Comparison of ENCODE assay signal across 8 cellular contexts in the genomic region with DNA sequence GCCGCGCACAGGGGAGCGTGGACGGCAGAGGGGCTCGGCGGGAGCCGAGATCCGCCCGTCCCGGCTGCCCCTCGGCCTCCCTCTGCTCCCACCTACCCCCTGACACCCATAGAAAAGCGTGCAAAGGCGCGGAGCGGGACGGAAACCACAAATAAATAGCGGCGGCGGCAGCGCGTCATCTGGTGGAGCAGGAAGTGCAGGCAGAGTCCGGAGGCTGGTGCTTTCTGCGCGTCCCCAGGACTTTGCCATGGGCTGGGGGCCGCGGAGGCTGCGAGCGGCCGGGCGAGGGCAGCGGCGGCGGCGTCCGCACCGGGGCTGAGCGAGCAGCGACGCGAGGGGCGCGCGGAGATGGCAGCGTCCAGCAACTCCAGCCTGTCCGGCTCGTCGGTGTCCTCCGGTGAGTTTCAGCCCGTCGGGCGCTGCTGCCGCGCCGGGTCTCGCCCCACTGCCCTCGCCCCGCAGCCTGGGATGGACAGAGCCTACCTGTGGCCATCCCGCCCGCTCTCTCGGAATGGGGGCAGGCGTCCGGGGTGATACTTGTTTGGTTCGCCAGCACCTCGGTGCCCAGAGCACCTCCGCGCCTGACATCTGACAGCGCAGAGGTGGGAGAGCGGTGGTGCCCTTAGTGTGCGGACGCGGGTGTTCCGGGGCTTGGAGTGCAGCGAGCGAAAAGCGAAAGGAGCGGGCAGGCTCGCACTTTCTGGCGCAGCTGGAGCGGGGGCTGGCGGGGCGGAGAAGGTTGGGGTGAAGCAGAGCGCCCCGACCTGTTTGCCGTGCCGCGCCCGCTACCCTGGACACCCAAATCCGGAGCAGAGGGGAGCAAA. TPM values are rescaled to one million over a fixed set of nuclear protein-coding genes. Genes with fewer than 3 reads are reported as not detected.
DNase-seq lines count a peak whose midpoint lies in the region; ATAC-seq, FAIRE-seq and TF ChIP-seq lines count a peak whose summit lies in the region.

CHN2 (plus strand) TSS at position 182 of the 824 bp plus-strand sequence.

- DNase-seq in A549 (ENCODE audit: low read depth in 1 of 2, low spot score in 1 of 2) (peak in 1 of 2 experiments; percentile 19), NCI-H2227 treated with DMSO at 0.1 percent for 48 hours (lab: John Stamatoyannopoulos, UW) (peak; percentile 40), endothelial cell of umbilical vein (ENCODE audit: low read depth, low spot score) (peak; percentile 42)
- DNase-seq in activated CD8-positive, alpha-beta memory T cell treated with anti-CD3 and anti-CD28 coated beads, Interleukin-2, amount 50 U/mL, for 4 hours, result peak; percentile 58
- peak; percentile 42 to 72 for DNase-seq in stimulated activated effector memory CD8-positive, alpha-beta T cell treated with anti-CD3 and anti-CD28 coated beads, Interleukin-12 subunit alpha, Interleukin-12 subunit beta, amount 100 ng/mL, for 72 hours (ENCODE audit: low spot score in 2 of 2)

- H3K27ac ChIP-seq in A549, result peak within 1 kb of the TSS in 1 of 2 experiments; percentile 50; a peak in 3 of 6 replicates
- no peak within 1 kb of the TSS for H3K27ac ChIP-seq in endothelial cell of umbilical vein (ENCODE audit: insufficient read depth, low read depth, low read length)

- H3K9me1 ChIP-seq in endothelial cell of umbilical vein (replicated peaks; ENCODE audit: control insufficient read depth, extremely low read depth, insufficient read depth, low read length), result no peaks in the 10 kb centered on the region

- H3K36me3 ChIP-seq in endothelial cell of umbilical vein (ENCODE audit: control insufficient read depth in 2 of 2, extremely low read depth in 1 of 2, insufficient read depth in 2 of 2, low read length in 2 of 2), result no peaks in the 10 kb centered on the region

- TF ChIP-seq RAD21 in A549 (conservative IDR thresholded peaks at IDR 0.05 in 1 of 2, IDR thresholded peaks at IDR 0.05 in 1 of 2), result no peak

- H3K4me3 ChIP-seq in A549 (peak within 1 kb of the TSS; percentile 55), endothelial cell of umbilical vein (replicated peaks in 1 of 3; ENCODE audit: insufficient read depth in 1 of 3, low read depth in 1 of 3, low read length in 3 of 3) (peak within 1 kb of the TSS; percentile 72 to 88 (median 74)), mononuclear cell (ENCODE audit: low read length) (peak within 1 kb of the TSS; percentile 54)

- ATAC-seq in A549 (peak; percentile 71 to 77), GM19372 (IDR thresholded peaks at IDR 0.05; ENCODE audit: low read depth, unreplicated experiment) (peak; percentile 64), HG02623 (IDR thresholded peaks at IDR 0.05; ENCODE audit: unreplicated experiment) (no peak)
- peak; percentile 81 for ATAC-seq in stimulated activated effector memory CD8-positive, alpha-beta T cell treated with anti-CD3 and anti-CD28 coated beads, Interleukin-12 subunit alpha, Interleukin-12 subunit beta, amount 100 ng/mL, for 72 hours

- dilution Hi-C loops in endothelial cell of umbilical vein (cut with MboI; ENCODE audit: extremely low pct_ligation_motif_present, low sequenced_read_pairs), result no loop called here

- H2AFZ ChIP-seq in endothelial cell of umbilical vein (ENCODE audit: low read depth, low read length), result peak within 1 kb of the TSS; percentile 76

- peak within 1 kb of the TSS; percentile 90 for H3K4me3 Mint-ChIP-seq in stimulated activated effector memory CD8-positive, alpha-beta T cell treated with anti-CD3 and anti-CD28 coated beads, Interleukin-12 subunit alpha, Interleukin-12 subunit beta, amount 100 ng/mL, for 72 hours

- POLR2A ChIA-PET in A549 (lab: Yijun Ruan, JAX) (no interaction called here), endothelial cell of umbilical vein (lab: Charles Lee) (interaction anchor here (0.7 kb wide), 1 partner anchor 16 kb away, joined by 3 read pairs; no protein-coding TSS in a partner anchor)

- CTCF ChIA-PET in A549 (lab: Yijun Ruan, JAX), result interaction anchor here (1.1 to 1.8 kb wide), 2 partner anchors 10 to 214 kb away, joined by 5 to 6 read pairs; no protein-coding TSS in a partner anchor
- CTCF ChIA-PET in endothelial cell of umbilical vein (lab: Charles Lee), result interaction anchor here (0.6 to 2.4 kb wide), 7 partner anchors 61 to 273 kb away, joined by 3 to 8 read pairs (median 4); no protein-coding TSS in a partner anchor

- peak within 1 kb of the TSS; percentile 49 for H3K9ac ChIP-seq in endothelial cell of umbilical vein (replicated peaks; ENCODE audit: extremely low read depth, insufficient read depth, low read length)

- TF ChIP-seq POLR2A in A549 (IDR thresholded peaks at IDR 0.05; ENCODE audit: low read length) (no peak), endothelial cell of umbilical vein (IDR thresholded peaks at IDR 0.05; ENCODE audit: low read depth, low read length) (no peak)

- H3K4me2 ChIP-seq in A549 (peak within 1 kb of the TSS; percentile 96), endothelial cell of umbilical vein (ENCODE audit: insufficient read depth, low read length) (peak within 1 kb of the TSS; percentile 87)

- TF ChIP-seq EP300 in A549 (IDR thresholded peaks at IDR 0.05), result no peak

- no peaks in the 10 kb centered on the region for H3K36me3 Mint-ChIP-seq in stimulated activated effector memory CD8-positive, alpha-beta T cell treated with anti-CD3 and anti-CD28 coated beads, Interleukin-12 subunit alpha, Interleukin-12 subunit beta, amount 100 ng/mL, for 72 hours

- FAIRE-seq in A549 (lab: Jason Lieb, UNC), result no peak
- peak; percentile 40 for FAIRE-seq in endothelial cell of umbilical vein (lab: Jason Lieb, UNC)

- TF ChIP-seq CTCF in A549 (IDR thresholded peaks at IDR 0.05) (no peak), endothelial cell of umbilical vein (IDR thresholded peaks at IDR 0.05; ENCODE audit: extremely low read depth in 1 of 2, insufficient read depth in 1 of 2, low read depth in 1 of 2, low read length in 2 of 2) (no peak)

- no TSS peak for BruUV-seq in endothelial cell of umbilical vein (replicated peaks; lab: Mats Ljungman, UMichigan)

- H3K79me2 ChIP-seq in endothelial cell of umbilical vein (ENCODE audit: control insufficient read depth, insufficient read depth, low read length), result no peaks in the 10 kb centered on the region

- peaks cover 31% of the 10 kb centered on the region for H3K4me1 Mint-ChIP-seq in stimulated activated effector memory CD8-positive, alpha-beta T cell treated with anti-CD3 and anti-CD28 coated beads, Interleukin-12 subunit alpha, Interleukin-12 subunit beta, amount 100 ng/mL, for 72 hours

- no peaks in the 10 kb centered on the region; the same call in 2 of the 3 replicates for H3K4me1 ChIP-seq in A549
- H3K4me1 ChIP-seq in endothelial cell of umbilical vein (ENCODE audit: control insufficient read depth, extremely low read depth, insufficient read depth, low read length), result peaks cover 8% of the 10 kb centered on the region
- peaks cover 31% of the 10 kb centered on the region for H3K4me1 ChIP-seq in mononuclear cell (ENCODE audit: insufficient read depth, low read length)

- H3K27me3 ChIP-seq in endothelial cell of umbilical vein (ENCODE audit: control insufficient read depth in 2 of 2, insufficient read depth in 2 of 2, low read length in 2 of 2) (peaks cover 18 to 33% of the 10 kb centered on the region in 2 experiments), mononuclear cell (ENCODE audit: insufficient read depth, low read length) (peaks cover 18% of the 10 kb centered on the region)

- intact Hi-C loops in endothelial cell of umbilical vein (cut with micrococcal nuclease), result loop anchor here (1.0 to 2.0 kb wide), 4 partner anchors 70 to 268 kb away; no protein-coding TSS in a partner anchor

- H3K9me3 ChIP-seq in A549 (no peaks in the 10 kb centered on the region), endothelial cell of umbilical vein (replicated peaks; ENCODE audit: control insufficient read depth, insufficient read depth, low read length) (no peaks in the 10 kb centered on the region), mononuclear cell (ENCODE audit: low read depth, low read length) (no peaks in the 10 kb centered on the region)

- WGBS in A549 (ENCODE audit: missing lambda C conversion rate), result 3% methylated on average over 29 of the region's 88 CpGs

- H3K27ac Mint-ChIP-seq in stimulated activated effector memory CD8-positive, alpha-beta T cell treated with anti-CD3 and anti-CD28 coated beads, Interleukin-12 subunit alpha, Interleukin-12 subunit beta, amount 100 ng/mL, for 72 hours, result peak within 1 kb of the TSS; percentile 32

- no peaks in the 10 kb centered on the region for H3K9me3 Mint-ChIP-seq in stimulated activated effector memory CD8-positive, alpha-beta T cell treated with anti-CD3 and anti-CD28 coated beads, Interleukin-12 subunit alpha, Interleukin-12 subunit beta, amount 100 ng/mL, for 72 hours

- H4K20me1 ChIP-seq in endothelial cell of umbilical vein (replicated peaks; ENCODE audit: control insufficient read depth, extremely low read depth, insufficient read depth, low read length), result no peaks in the 10 kb centered on the region

TF ChIP-seq in A549, 52 proteins besides CTCF, POLR2A, EP300 and RAD21 (continues in another document):
- no peak for TF ChIP-seq HEYL (CRISPR knock-in tag; IDR thresholded peaks at IDR 0.05)

TF ChIP-seq in endothelial cell of umbilical vein, 7 proteins besides CTCF, POLR2A, EP300 and RAD21:
- TF ChIP-seq MYC (IDR thresholded peaks at IDR 0.05; ENCODE audit: low read depth, low read length) (no peak), FOS (IDR thresholded peaks at IDR 0.05; ENCODE audit: borderline replicate concordance, insufficient read depth, low read length) (no peak), EZH2 (IDR thresholded peaks at IDR 0.05; ENCODE audit: borderline replicate concordance, low read depth, low read length, severe bottlenecking) (peak; percentile 46)

RNA-seq across cellular contexts. Expression of gene CHN2, which starts in this region (rescaled TPM):
- 0.06 and 0.24 TPM in 2 replicates for polyA plus RNA-seq in A549 (2011; rRNA removed)
- not detected in 2 replicates for polyA plus RNA-seq in A549 (2012; cell fraction: cytosol; rRNA removed)
- polyA plus RNA-seq in A549 (2012; cell fraction: nucleus; rRNA removed), result not detected in 2 replicates
- polyA plus RNA-seq in A549 (2017; fragmentation: RNase III; extraction: RNeasy Plus Mini Kit Qiagen cat#74134 plus additional on column Dnase treatment), result not detected in 3 replicates
- polyA minus RNA-seq in A549 (2011; rRNA and poly(A)+ RNA removed), result 0.10 TPM in 1 of 2 replicates, not detected in the other
- 3.2 and 5.0 TPM in 2 replicates for total RNA-seq in endothelial cell of umbilical vein
- polyA plus RNA-seq in endothelial cell of umbilical vein, result 0.56 and 1.4 TPM in 2 replicates
- 0.92 TPM in 2 replicates for polyA plus RNA-seq in endothelial cell of umbilical vein (2011; cell fraction: cytosol; rRNA removed)
- polyA plus RNA-seq in endothelial cell of umbilical vein (2011; cell fraction: nucleus; rRNA removed), result 1.8 and 1.9 TPM in 2 replicates
- polyA plus RNA-seq in endothelial cell of umbilical vein (2012), result 0.91 and 0.99 TPM in 2 replicates
- 3.3 and 6.3 TPM in 2 replicates for polyA minus RNA-seq in endothelial cell of umbilical vein
- polyA minus RNA-seq in endothelial cell of umbilical vein (2011; cell fraction: cytosol; rRNA and poly(A)+ RNA removed), result 1.9 TPM
- 5.4 and 5.6 TPM in 2 replicates for polyA minus RNA-seq in endothelial cell of umbilical vein (2011; cell fraction: nucleus; rRNA and poly(A)+ RNA removed)
- 9.9 TPM for total RNA-seq in mononuclear cell

Comparison
In these comparisons a context has a peak if more than half of its experiments do, and no peak if none do; other contexts are left out.
1. Peak in ATAC-seq, H3K4me3 ChIP-seq and H3K4me2 ChIP-seq in A549; RNA of the gene not detected or under 1 TPM.